In genomic region chr16:78437352-78437968, GRCh38 we compare ENCODE assay signal across 10 cellular contexts.
DNase-seq lines count a peak whose midpoint lies in the region; ATAC-seq and TF ChIP-seq lines count a peak whose summit lies in the region.
"Had no signal": no experiment of that assay in that cellular context is flagged by ENCODE, and none has a peak within 500 bp of the region (broad histone marks: within the 10 kb centered on the region; RNA-seq: fewer than 3 reads in every experiment).

No MANE protein-coding gene starts in this region.

- no peaks in the 10 kb centered on the region for H3K27me3 ChIP-seq in uterus
- H3K27me3 ChIP-seq: SJSA1 had no signal

- no peaks in the 10 kb centered on the region for H3K4me1 ChIP-seq in mucosa of descending colon (ENCODE audit: low read depth)
- H3K4me1 ChIP-seq in uterus, result no peaks in the 10 kb centered on the region

- ATAC-seq in HG02852 (IDR thresholded peaks at IDR 0.05; ENCODE audit: unreplicated experiment), result peak; percentile 51
- ATAC-seq in mucosa of descending colon, result no peak
- ATAC-seq in GM19328 (IDR thresholded peaks at IDR 0.05; ENCODE audit: unreplicated experiment), result no peak

- intact Hi-C loops in mucosa of descending colon (cut with DNase I, micrococcal nuclease) (no loop called here), uterus (cut with DNase I; ENCODE audit: low total_unique reads) (no loop called here)

- no peaks in the 10 kb centered on the region for H3K9me3 Mint-ChIP-seq in chondrocyte (ENCODE audit: low read depth)
- H3K9me3 Mint-ChIP-seq: naive B cell had no signal

- in situ Hi-C loops in G401 (cut with HindIII; ENCODE audit: low sequenced_read_pairs), result no loop called here

- H3K9me3 ChIP-seq in mucosa of descending colon, result no peaks in the 10 kb centered on the region
- H3K9me3 ChIP-seq in uterus, result no peaks in the 10 kb centered on the region
- H3K9me3 ChIP-seq: SJSA1 had no signal

- no peak overlapping the region for H3K27ac ChIP-seq in uterus
- H3K27ac ChIP-seq: SJSA1 had no signal

- no peak overlapping the region for H3K27ac Mint-ChIP-seq in chondrocyte (ENCODE audit: unreplicated experiment)

- H3K27me3 Mint-ChIP-seq in chondrocyte (ENCODE audit: low read depth), result no peaks in the 10 kb centered on the region
- H3K27me3 Mint-ChIP-seq: naive B cell had no signal

- H3K4me3 ChIP-seq in mucosa of descending colon (no peak overlapping the region), uterus (no peak overlapping the region)
- H3K4me3 ChIP-seq: SJSA1 had no signal

- H3K36me3 ChIP-seq in mucosa of descending colon (ENCODE audit: low read depth), result no peaks in the 10 kb centered on the region
- H3K36me3 ChIP-seq in uterus, result no peaks in the 10 kb centered on the region
- H3K36me3 ChIP-seq: SJSA1 had no signal

- no peak for TF ChIP-seq POLR2A in uterus (IDR thresholded peaks at IDR 0.05)

- DNase-seq in G401 (ENCODE audit: low spot score) (peak; percentile 83), T-helper 9 cell (peak; percentile 32), chondrocyte (ENCODE audit: low spot score) (no peak), mucosa of descending colon (peak in 1 of 3 donors; percentile 32), uterus (peak in 1 of 2 donors; percentile 26), NCI-H526 treated with DMSO at 0.1 percent for 48 hours (lab: John Stamatoyannopoulos, UW) (no peak)
- DNase-seq: naive B cell had no signal

- TF ChIP-seq CTCF in chondrocyte (IDR thresholded peaks at IDR 0.05) (peak; percentile 96), mucosa of descending colon (IDR thresholded peaks at IDR 0.05) (peak; percentile 52), uterus (IDR thresholded peaks at IDR 0.05) (peak; percentile 50 to 68 (median 60))

- no peak overlapping the region for H3K4me3 Mint-ChIP-seq in chondrocyte (ENCODE audit: unreplicated experiment)
- H3K4me3 Mint-ChIP-seq: naive B cell had no signal

- H3K36me3 Mint-ChIP-seq in chondrocyte (ENCODE audit: low read depth), result peaks cover 3% of the 10 kb centered on the region

- H3K4me1 Mint-ChIP-seq in chondrocyte (ENCODE audit: low read depth), result peaks cover 11% of the 10 kb centered on the region
- H3K4me1 Mint-ChIP-seq: naive B cell had no signal

Comparison
In these comparisons a context has a peak if more than half of its experiments do, and no peak if none do; other contexts are left out.
1. DNase-seq: peak in G401 (single experiment) and T-helper 9 cell (single experiment); none in chondrocyte (single experiment) and NCI-H526 treated with DMSO at 0.1 percent for 48 hours (single experiment).
2. Peak in every context shown above with its lines, with median percentiles within 50 percentile points of each other: CTCF ChIP-seq.